Comparison of ENCODE assay signal across 1 cellular context in genomic region chr1:165851034-165851658, GRCh38.
A peak's percentile ranks its signal among the peaks of the same experiment; 100 is the strongest.
TF ChIP-seq lines count a peak whose summit lies in the region.

No MANE protein-coding gene starts in this region.

TF ChIP-seq in GM12878, 131 proteins besides CTCF, POLR2A, EP300 and RAD21 (continued from another document and continues in another):
- TF ChIP-seq USF1 (IDR thresholded peaks at IDR 0.05; ENCODE audit: borderline replicate concordance, extremely low read length, insufficient read depth, low read depth, low read length) (peak; percentile 32), MEF2A (IDR thresholded peaks at IDR 0.05; ENCODE audit: insufficient read depth, low read depth, low read length) (no peak), BHLHE40 (IDR thresholded peaks at IDR 0.05; ENCODE audit: borderline replicate concordance in 1 of 2, low read depth in 2 of 2, low read length in 1 of 2) (peak in 1 of 2 experiments; percentile 74; a peak in 2 of 4 replicates), TCF7 (IDR thresholded peaks at IDR 0.05; ENCODE audit: borderline replicate concordance) (no peak), FOS (IDR thresholded peaks at IDR 0.05; ENCODE audit: borderline replicate concordance, extremely low read depth, insufficient read length) (no peak), KDM1A (IDR thresholded peaks at IDR 0.05; ENCODE audit: borderline replicate concordance) (no peak), E2F8 (IDR thresholded peaks at IDR 0.05; ENCODE audit: low read depth, partially characterized antibody) (no peak), NFIC (IDR thresholded peaks at IDR 0.05; ENCODE audit: low read depth, low read length) (no peak), TARDBP (IDR thresholded peaks at IDR 0.05; ENCODE audit: borderline replicate concordance) (no peak), HSF1 (IDR thresholded peaks at IDR 0.05; ENCODE audit: low read depth, low read length) (no peak), CUX1 (IDR thresholded peaks at IDR 0.05; ENCODE audit: insufficient replicate concordance, low read depth, low read length) (no peak), PAX5 (IDR thresholded peaks at IDR 0.05; ENCODE audit: borderline replicate concordance, low read depth, low read length) (0 out of 2 replicates have a peak, but pooled peaks have one; percentile 42), IRF5 (IDR thresholded peaks at IDR 0.05; ENCODE audit: borderline replicate concordance) (no peak), DPF2 (IDR thresholded peaks at IDR 0.05) (0 out of 2 replicates have a peak, but pooled peaks have one; percentile 20), ZNF207 (IDR thresholded peaks at IDR 0.05; ENCODE audit: borderline replicate concordance) (no peak), ZBTB40 (IDR thresholded peaks at IDR 0.05; ENCODE audit: borderline replicate concordance) (no peak), BCLAF1 (IDR thresholded peaks at IDR 0.05) (no peak), CEBPB (IDR thresholded peaks at IDR 0.05; ENCODE audit: borderline replicate concordance in 1 of 2, low read depth in 2 of 2, low read length in 2 of 2) (no peak), RBBP5 (conservative IDR thresholded peaks at IDR 0.05) (no peak), ATF3 (IDR thresholded peaks at IDR 0.05; ENCODE audit: borderline replicate concordance, extremely low read depth, low read depth, low read length) (no peak), RFX5 (IDR thresholded peaks at IDR 0.05; ENCODE audit: low read depth, low read length) (no peak), SIX5 (IDR thresholded peaks at IDR 0.05; ENCODE audit: low read depth, low read length, severe bottlenecking) (no peak), MEF2B (IDR thresholded peaks at IDR 0.05; ENCODE audit: partially characterized antibody, poor library complexity, severe bottlenecking) (peak; percentile 84), YBX1 (IDR thresholded peaks at IDR 0.05) (no peak), ZBTB33 (IDR thresholded peaks at IDR 0.05) (no peak)
